In genomic region chr11:19075636-19076035, GRCh38 we compare ENCODE assay signal across 36 cellular contexts. TPM values are rescaled to one million over a fixed set of nuclear protein-coding genes. Genes with fewer than 3 reads are reported as not detected.
"Had no signal": no experiment of that assay in that cellular context is flagged by ENCODE, and none has a peak within 500 bp of the region (broad histone marks: within the 10 kb centered on the region; RNA-seq: fewer than 3 reads in every experiment).

No MANE protein-coding gene starts in this region.

- H3K4me2 ChIP-seq: KMS-11, PC-9 had no signal

- DNase-seq: Karpas-422, KBM-7, MM.1S, MV-4-11, NCI-H1092, NCI-H1105, NCI-H1417 treated with DMSO at 0.1 percent for 48 hours, NCI-H1436 treated with DMSO at 0.1 percent for 48 hours, NCI-H1694 treated with DMSO at 0.1 percent for 48 hours, NCI-H187 treated with DMSO at 0.1 percent for 48 hours, NCI-H2029, NCI-H2081, NCI-H2171 treated with DMSO at 0.1 percent for 48 hours, NCI-H2227 treated with DMSO at 0.1 percent for 48 hours, NCI-H345, NCI-H446, NCI-H510A treated with DMSO at 0.1 percent for 48 hours, NCI-H524 treated with DMSO at 0.1 percent for 48 hours, NCI-H526 treated with DMSO at 0.1 percent for 48 hours, NCI-H774, PC-9, SHP77, SIG-M5, SJCRH30 had no signal

- H3K9ac ChIP-seq: KMS-11 had no signal

- H3K36me3 ChIP-seq: SJCRH30 had no signal

- H3K27me3 ChIP-seq: SJCRH30 had no signal

- H3K4me3 ChIP-seq: PC-9, SJCRH30, SK-N-MC had no signal

- H3K27ac ChIP-seq: KMS-11, PC-9, RWPE1, SJCRH30, SK-N-MC had no signal

- H2AFZ ChIP-seq: PC-9 had no signal

- ATAC-seq: Panc1, Right ventricle myocardium inferior, SK-N-SH treated with all-trans-retinoic acid at 6 μM for 48 hours had no signal

- H3K9me3 ChIP-seq: SJCRH30 had no signal

RNA-seq across cellular contexts. Expression of gene MRGPRX2, which starts 15.1 kb away (rescaled TPM):
- total RNA-seq: LHCN-M2, MCF 10A, NCI-H460, OCI-LY7, PC-9, Right ventricle myocardium inferior, RPMI7951, SJCRH30, SK-MEL-5 had no signal
